In genomic region chr17:81398855-81399451, GRCh38 we compare ENCODE assay signal across 8 cellular contexts. TPM values are rescaled to one million over a fixed set of nuclear protein-coding genes. Genes with fewer than 3 reads are reported as not detected.
DNase-seq lines count a peak whose midpoint lies in the region; ATAC-seq and TF ChIP-seq lines count a peak whose summit lies in the region.

No MANE protein-coding gene starts in this region.

- peaks cover 60% of the 10 kb centered on the region for H3K27me3 Mint-ChIP-seq in T-helper 17 cell

- H3K27ac ChIP-seq in gastrocnemius medialis = peak overlapping the region; percentile 98 to 99 (median 99)

- peaks cover 38 to 54% of the 10 kb centered on the region in 2 donors for H3K4me1 ChIP-seq in gastrocnemius medialis

- H3K4me3 ChIP-seq in GM06990 (replicated peaks; ENCODE audit: low read depth, low read length) (peak overlapping the region; percentile 2), fibroblast of pulmonary artery (replicated peaks; ENCODE audit: low read depth, low read length) (peak overlapping the region; percentile 71), gastrocnemius medialis (peak overlapping the region; percentile 72 to 84 (median 82))

- H3K36me3 Mint-ChIP-seq in T-helper 17 cell (ENCODE audit: low read depth) = peaks cover 3% of the 10 kb centered on the region

- no peak for TF ChIP-seq CTCF in GM06990 (IDR thresholded peaks at IDR 0.05; ENCODE audit: insufficient read depth, low read length, poor library complexity, severe bottlenecking)
- TF ChIP-seq CTCF in fibroblast of pulmonary artery (IDR thresholded peaks at IDR 0.05; ENCODE audit: low read length, missing control alignments) = no peak
- TF ChIP-seq CTCF in gastrocnemius medialis (IDR thresholded peaks at IDR 0.05 in 4 of 5, conservative IDR thresholded peaks at IDR 0.05 in 1 of 5) = no peak

- H3K27me3 ChIP-seq in GM06990 (replicated peaks; ENCODE audit: control insufficient read depth, insufficient read depth, low read length) (no peaks in the 10 kb centered on the region; the same call in 1 of the 2 replicates), gastrocnemius medialis (no peaks in the 10 kb centered on the region)

- peak overlapping the region; percentile 96 for H3K4me3 Mint-ChIP-seq in T-helper 17 cell

- H3K9me3 ChIP-seq in T-helper 17 cell (ENCODE audit: control insufficient read depth, low read length, poor library complexity, severe bottlenecking) (no peaks in the 10 kb centered on the region), gastrocnemius medialis (no peaks in the 10 kb centered on the region)

- no peak overlapping the region for H3K27ac Mint-ChIP-seq in T-helper 17 cell

- no peak for DNase-seq in GM06990 (ENCODE audit: extremely low read depth, insufficient read length)
- no peak for DNase-seq in T-helper 17 cell
- no peak for DNase-seq in fibroblast of pulmonary artery (ENCODE audit: low read depth)
- DNase-seq in gastrocnemius medialis = no peak
- no peak for DNase-seq in glomerular visceral epithelial cell (ENCODE audit: extremely low spot score)
- no peak for DNase-seq in NCI-H1930 (lab: John Stamatoyannopoulos, UW)

- H3K4me1 Mint-ChIP-seq in T-helper 17 cell = peaks cover 26% of the 10 kb centered on the region

- ATAC-seq in T-helper 17 cell (no peak), gastrocnemius medialis (no peak), HG03439 (IDR thresholded peaks at IDR 0.05; ENCODE audit: unreplicated experiment) (no peak), GM18519 (IDR thresholded peaks at IDR 0.05; ENCODE audit: low FRiP score, unreplicated experiment) (no peak)

- H3K36me3 ChIP-seq in GM06990 (ENCODE audit: control insufficient read depth, insufficient read depth, low read length) (no peaks in the 10 kb centered on the region), gastrocnemius medialis (no peaks in the 10 kb centered on the region)

- in situ Hi-C loops in gastrocnemius medialis (cut with MboI; ENCODE audit: low sequenced_read_pairs in 4 of 4) = loop anchor here in 1 of 4 donors (10.0 kb wide), 1 partner anchor 104 kb away; the partner anchor contains the start of gene SLC38A10

- intact Hi-C loops in gastrocnemius medialis (cut with DNase I; ENCODE audit: low total_unique reads) = no loop called here

- no peak for TF ChIP-seq POLR2A in gastrocnemius medialis (IDR thresholded peaks at IDR 0.05)

RNA-seq across cellular contexts. Expression of gene BAHCC1, which starts 3.7 kb away (rescaled TPM):
- total RNA-seq in T-helper 17 cell (under 1 TPM; 0.22 to 0.29 TPM), gastrocnemius medialis (1 to 10 TPM; 2.5 to 8.4 (median 5.8) TPM)

Comparison
In these comparisons a context has a peak if more than half of its experiments do, and no peak if none do; other contexts are left out.
1. H3K4me3 ChIP-seq: peak in every context shown above with its lines; median percentile 82 in gastrocnemius medialis; 71 in fibroblast of pulmonary artery; 2 in GM06990.